In the genomic region with DNA sequence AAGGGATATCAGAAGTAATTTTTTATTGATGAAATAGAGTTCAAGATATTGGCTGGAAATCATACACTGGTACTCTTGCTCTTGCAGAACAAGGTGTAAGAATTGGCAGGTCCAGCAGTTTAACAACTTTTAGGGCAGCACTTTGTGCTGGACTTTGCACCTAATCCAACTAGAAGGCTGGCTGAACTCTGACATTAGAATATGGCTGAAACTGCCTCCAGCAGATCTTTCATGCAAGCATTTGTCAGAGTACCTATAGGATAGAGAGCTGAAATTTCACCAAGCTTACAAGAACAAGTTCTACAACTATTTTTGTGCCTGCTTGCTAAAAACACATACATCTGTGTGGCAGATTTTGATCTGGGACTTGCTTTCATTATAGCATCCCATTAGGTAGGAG, we compare ENCODE assay signal across 1 cellular context.
A peak's percentile ranks its signal among the peaks of the same experiment; 100 is the strongest.
TF ChIP-seq lines count a peak whose summit lies in the region.

No MANE protein-coding gene starts in this region.

TF ChIP-seq in liver, 16 proteins besides CTCF, POLR2A, EP300 and RAD21:
- TF ChIP-seq NR2F2 (IDR thresholded peaks at IDR 0.05), result peak; percentile 15
- peak; percentile 93 to 96 for TF ChIP-seq HNF4A (conservative IDR thresholded peaks at IDR 0.05)
- TF ChIP-seq, protein P1, sequence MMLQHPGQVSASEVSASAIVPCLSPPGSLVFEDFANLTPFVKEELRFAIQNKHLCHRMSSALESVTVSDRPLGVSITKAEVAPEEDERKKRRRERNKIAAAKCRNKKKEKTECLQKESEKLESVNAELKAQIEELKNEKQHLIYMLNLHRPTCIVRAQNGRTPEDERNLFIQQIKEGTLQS (IDR thresholded peaks at IDR 0.05), result no peak
- TF ChIP-seq MAX (IDR thresholded peaks at IDR 0.05), result peak; percentile 23
- no peak for TF ChIP-seq EGR1 (IDR thresholded peaks at IDR 0.05; ENCODE audit: low read depth in 2 of 2)
- no peak for TF ChIP-seq FOXA2 (IDR thresholded peaks at IDR 0.05)
- TF ChIP-seq, protein P2, sequence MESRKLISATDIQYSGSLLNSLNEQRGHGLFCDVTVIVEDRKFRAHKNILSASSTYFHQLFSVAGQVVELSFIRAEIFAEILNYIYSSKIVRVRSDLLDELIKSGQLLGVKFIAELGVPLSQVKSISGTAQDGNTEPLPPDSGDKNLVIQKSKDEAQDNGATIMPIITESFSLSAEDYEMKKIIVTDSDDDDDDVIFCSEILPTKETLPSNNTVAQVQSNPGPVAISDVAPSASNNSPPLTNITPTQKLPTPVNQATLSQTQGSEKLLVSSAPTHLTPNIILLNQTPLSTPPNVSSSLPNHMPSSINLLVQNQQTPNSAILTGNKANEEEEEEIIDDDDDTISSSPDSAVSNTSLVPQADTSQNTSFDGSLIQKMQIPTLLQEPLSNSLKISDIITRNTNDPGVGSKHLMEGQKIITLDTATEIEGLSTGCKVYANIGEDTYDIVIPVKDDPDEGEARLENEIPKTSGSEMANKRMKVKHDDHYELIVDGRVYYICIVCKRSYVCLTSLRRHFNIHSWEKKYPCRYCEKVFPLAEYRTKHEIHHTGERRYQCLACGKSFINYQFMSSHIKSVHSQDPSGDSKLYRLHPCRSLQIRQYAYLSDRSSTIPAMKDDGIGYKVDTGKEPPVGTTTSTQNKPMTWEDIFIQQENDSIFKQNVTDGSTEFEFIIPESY (IDR thresholded peaks at IDR 0.05), result peak; percentile 17
- peak; percentile 67 for TF ChIP-seq HNF4G (IDR thresholded peaks at IDR 0.05)
- TF ChIP-seq YY1 (IDR thresholded peaks at IDR 0.05), result peak; percentile 78
- peak; percentile 55 for TF ChIP-seq SP1 (IDR thresholded peaks at IDR 0.05)
- TF ChIP-seq GABPA (IDR thresholded peaks at IDR 0.05 in 1 of 2, conservative IDR thresholded peaks at IDR 0.05 in 1 of 2), result peak in 1 of 2 donors; percentile 38
- TF ChIP-seq JUND (IDR thresholded peaks at IDR 0.05), result peak in 1 of 2 donors; percentile 38
- no peak for TF ChIP-seq FOXA1 (IDR thresholded peaks at IDR 0.05)
- TF ChIP-seq REST (IDR thresholded peaks at IDR 0.05), result peak; percentile 61
- TF ChIP-seq RXRA (IDR thresholded peaks at IDR 0.05), result peak; percentile 51 to 58
- TF ChIP-seq TAF1 (conservative IDR thresholded peaks at IDR 0.05), result no peak
TF ChIP-seq in liver: peak in this region for 11.
